In genomic region chr5:72673623-72674022, GRCh38 we compare ENCODE assay signal across 24 cellular contexts.
DNase-seq lines count a peak whose midpoint lies in the region; FAIRE-seq and TF ChIP-seq lines count a peak whose summit lies in the region.
"Had no signal": no experiment of that assay in that cellular context is flagged by ENCODE, and none has a peak within 500 bp of the region (broad histone marks: within the 10 kb centered on the region; RNA-seq: fewer than 3 reads in every experiment).

No MANE protein-coding gene starts in this region.

- H3K4me3 ChIP-seq in OCI-LY7 (ENCODE audit: low read depth, low read length, poor library complexity, severe bottlenecking) = no peak overlapping the region
- H3K4me3 ChIP-seq: GM12878, GM23248, PC-9 had no signal

- no peak overlapping the region for H3K4me2 ChIP-seq in OCI-LY7 (ENCODE audit: low read length)
- H3K4me2 ChIP-seq: PC-9 had no signal

- no peak overlapping the region for H3K4me3 Mint-ChIP-seq in activated CD4-positive, alpha-beta memory T cell treated with anti-CD3 and anti-CD28 coated beads, Interleukin-2, amount 10 ng/mL, durations not matched to agents 7 days and 5 days
- H3K4me3 Mint-ChIP-seq: B cell; CD14-positive monocyte; H9; T-helper 1 cell treated with Interleukin-12 subunit alpha and Interleukin-12 subunit beta and Interleukin-4 antibody, amounts not matched to agents 30 μg/mL and 1 μg/mL, for 36 hours had no signal

- DNase-seq in NCI-H2227 (lab: John Stamatoyannopoulos, UW; ENCODE audit: unreplicated experiment) = peak; percentile 2
- no peak for DNase-seq in NCI-H2227 treated with DMSO at 0.1 percent for 48 hours (lab: John Stamatoyannopoulos, UW)
- DNase-seq in NCI-H187 (lab: John Stamatoyannopoulos, UW) = peak; percentile 55 to 80
- DNase-seq in OCI-LY7 (ENCODE audit: low spot score) = peak; percentile 1
- no peak for DNase-seq in superior temporal gyrus (ENCODE audit: extremely low spot score)
- DNase-seq in D721Med (ENCODE audit: insufficient read length, low spot score) = no peak
- DNase-seq in activated CD4-positive, alpha-beta memory T cell treated with anti-CD3 and anti-CD28 coated beads, Interleukin-2, amount 10 ng/mL, durations not matched to agents 7 days and 5 days = no peak
- DNase-seq: DND-41, GM23248, H9, KG1, NCI-H1105 treated with DMSO at 0.1 percent for 48 hours, NCI-H2029, NCI-H510A treated with DMSO at 0.1 percent for 48 hours, NCI-H82, PC-9, RPMI8226, SHP77, T1000 had no signal

- H3K4me1 ChIP-seq in OCI-LY7 (ENCODE audit: insufficient read depth, low read length, poor library complexity, severe bottlenecking) = no peaks in the 10 kb centered on the region

- no peaks in the 10 kb centered on the region for H3K9me3 ChIP-seq in OCI-LY7 (ENCODE audit: low read length)

- no peaks in the 10 kb centered on the region for H4K20me1 ChIP-seq in OCI-LY7 (ENCODE audit: insufficient read depth, low read length)

- no peaks in the 10 kb centered on the region for H3K36me3 Mint-ChIP-seq in activated CD4-positive, alpha-beta memory T cell treated with anti-CD3 and anti-CD28 coated beads, Interleukin-2, amount 10 ng/mL, durations not matched to agents 7 days and 5 days (ENCODE audit: low read depth)
- H3K36me3 Mint-ChIP-seq: CD14-positive monocyte had no signal

- no peak for FAIRE-seq in D721Med (lab: Jason Lieb, UNC)
- FAIRE-seq: A204.1, GM12878 had no signal

- H3K27ac ChIP-seq in OCI-LY7 (ENCODE audit: low read depth, low read length, poor library complexity, severe bottlenecking) = no peak overlapping the region
- H3K27ac ChIP-seq: GM23248, PC-9 had no signal

- H3K79me2 ChIP-seq in OCI-LY7 (ENCODE audit: insufficient read depth, low read depth, low read length) = no peaks in the 10 kb centered on the region

- H3K36me3 ChIP-seq in OCI-LY7 (ENCODE audit: insufficient read depth, low read length) = no peaks in the 10 kb centered on the region

- H3K9me2 ChIP-seq in OCI-LY7 (ENCODE audit: insufficient read depth, low read length) = no peaks in the 10 kb centered on the region

- CTCF ChIA-PET in OCI-LY7 (lab: Charles Lee; ENCODE audit: unreplicated experiment) = no interaction called here
- CTCF ChIA-PET in activated CD4-positive, alpha-beta memory T cell treated with anti-CD3 and anti-CD28 coated beads, Interleukin-2, amount 10 ng/mL, durations not matched to agents 7 days and 5 days (lab: Charles Lee) = no interaction called here

- H3K4me1 Mint-ChIP-seq in activated CD4-positive, alpha-beta memory T cell treated with anti-CD3 and anti-CD28 coated beads, Interleukin-2, amount 10 ng/mL, durations not matched to agents 7 days and 5 days = no peaks in the 10 kb centered on the region
- H3K4me1 Mint-ChIP-seq: B cell, CD14-positive monocyte, H9 had no signal

- POLR2A ChIA-PET in OCI-LY7 (lab: Charles Lee) = interaction anchor here (1.0 kb wide), 1 partner anchor 9 kb away, joined by 8 read pairs; no protein-coding TSS in a partner anchor
- POLR2A ChIA-PET in activated CD4-positive, alpha-beta memory T cell treated with anti-CD3 and anti-CD28 coated beads, Interleukin-2, amount 10 ng/mL, durations not matched to agents 7 days and 5 days (lab: Charles Lee) = no interaction called here

- TF ChIP-seq CTCF in OCI-LY7 (conservative IDR thresholded peaks at IDR 0.05; ENCODE audit: low read length) = no peak
- no peak for TF ChIP-seq CTCF in D721Med (IDR thresholded peaks at IDR 0.05; ENCODE audit: insufficient read depth, missing control alignments)

- no peak overlapping the region for H3K27ac Mint-ChIP-seq in activated CD4-positive, alpha-beta memory T cell treated with anti-CD3 and anti-CD28 coated beads, Interleukin-2, amount 10 ng/mL, durations not matched to agents 7 days and 5 days
- H3K27ac Mint-ChIP-seq: B cell; CD14-positive monocyte; H9; T-helper 1 cell treated with Interleukin-12 subunit alpha and Interleukin-12 subunit beta and Interleukin-4 antibody, amounts not matched to agents 30 μg/mL and 1 μg/mL, for 36 hours had no signal

- no TSS peak for BruUV-seq in OCI-LY7 (replicated peaks; lab: Mats Ljungman, UMichigan)

- peaks cover 12% of the 10 kb centered on the region for H3K27me3 Mint-ChIP-seq in activated CD4-positive, alpha-beta memory T cell treated with anti-CD3 and anti-CD28 coated beads, Interleukin-2, amount 10 ng/mL, durations not matched to agents 7 days and 5 days

- H2AFZ ChIP-seq in OCI-LY7 (ENCODE audit: low read length) = no peak overlapping the region
- H2AFZ ChIP-seq: GM23248, PC-9 had no signal

- no peaks in the 10 kb centered on the region for H3K9me3 Mint-ChIP-seq in activated CD4-positive, alpha-beta memory T cell treated with anti-CD3 and anti-CD28 coated beads, Interleukin-2, amount 10 ng/mL, durations not matched to agents 7 days and 5 days

- intact Hi-C loops in OCI-LY7 (cut with micrococcal nuclease; ENCODE audit: unreplicated experiment) = no loop called here

Comparison
In these comparisons a context has a peak if more than half of its experiments do, and no peak if none do; other contexts are left out.
1. DNase-seq: peak in NCI-H2227 (single experiment), NCI-H187 (2 of 2) and OCI-LY7 (single experiment); none in NCI-H2227 treated with DMSO at 0.1 percent for 48 hours (single experiment), superior temporal gyrus (single experiment), D721Med (single experiment) and activated CD4-positive, alpha-beta memory T cell treated with anti-CD3 and anti-CD28 coated beads, Interleukin-2, amount 10 ng/mL, durations not matched to agents 7 days and 5 days (single experiment).